23 cellular contexts compared by ENCODE assay signal in the genomic region with DNA sequence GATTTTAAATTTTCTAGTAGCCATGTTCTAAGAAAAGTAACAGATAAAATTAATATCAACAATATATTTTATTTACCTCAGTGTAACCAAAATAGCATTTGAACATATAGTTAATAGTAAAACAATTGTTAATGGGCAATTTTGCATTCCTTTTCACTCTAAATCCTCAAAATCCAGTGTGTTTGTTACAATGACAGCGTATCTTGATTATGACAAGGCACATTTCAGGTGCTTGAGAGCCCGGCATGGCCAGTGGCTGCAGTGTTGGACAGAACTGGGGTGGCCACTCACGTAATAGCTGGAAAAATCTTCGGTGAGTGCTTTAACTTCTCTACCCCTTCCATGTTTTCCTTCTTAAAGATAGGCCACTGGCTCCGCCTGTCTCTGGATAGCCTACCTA.
DNase-seq lines count a peak whose midpoint lies in the region; ATAC-seq and TF ChIP-seq lines count a peak whose summit lies in the region.
"Had no signal": no experiment of that assay in that cellular context is flagged by ENCODE, and none has a peak within 500 bp of the region (broad histone marks: within the 10 kb centered on the region; RNA-seq: fewer than 3 reads in every experiment).

No MANE protein-coding gene starts in this region.

- DNase-seq in A673 (ENCODE audit: low spot score) (no peak), SK-N-MC (ENCODE audit: low read depth, low spot score) (no peak), amygdala (lab: John Stamatoyannopoulos, UW) (no peak)
- DNase-seq: ACHN; BE2C; C1 segment of cervical spinal cord; CD4-positive, alpha-beta memory T cell; CD4-positive, CD25-positive, alpha-beta regulatory T cell; CD8-positive, alpha-beta memory T cell; COR-L47; DMS 273 treated with DMSO at 0.1 percent for 48 hours; DMS153; DMS53; DMS79; DND-41; EL; GDM1 had no signal

- H3K27me3 Mint-ChIP-seq in dendritic cell treated with granulocyte-macrophage colony-stimulating factor and Interleukin-4, amounts not matched to agents 40 ng/mL and 50 ng/mL, for 4 days = no peaks in the 10 kb centered on the region

- intact Hi-C loops in A673 (cut with micrococcal nuclease; ENCODE audit: unreplicated experiment) = no loop called here
- intact Hi-C loops in dendritic cell treated with granulocyte-macrophage colony-stimulating factor and Interleukin-4, amounts not matched to agents 40 ng/mL and 50 ng/mL, for 4 days (cut with micrococcal nuclease) = loop anchor here (10.0 kb wide), 1 partner anchor 55 kb away; no protein-coding TSS in a partner anchor

- no peak for TF ChIP-seq CTCF in A673 (conservative IDR thresholded peaks at IDR 0.05; ENCODE audit: low read depth, low read length)

- CTCF ChIA-PET in A673 (lab: Charles Lee) = interaction anchor here (0.5 to 0.6 kb wide), 2 partner anchors 30 to 101 kb away, joined by 3 to 4 read pairs; no protein-coding TSS in a partner anchor

- peaks cover 41% of the 10 kb centered on the region for H3K4me1 ChIP-seq in A673 (ENCODE audit: insufficient read depth, low read length, poor library complexity, severe bottlenecking)
- H3K4me1 ChIP-seq: BE2C had no signal

- POLR2A ChIA-PET in A673 (lab: Charles Lee; ENCODE audit: low non-redundant PET) = interaction anchor here (0.7 kb wide), 1 partner anchor 121 kb away, joined by 3 read pairs; no protein-coding TSS in a partner anchor

- H3K36me3 ChIP-seq in A673 (ENCODE audit: insufficient read depth, low read length, poor library complexity, severe bottlenecking) (no peaks in the 10 kb centered on the region), SK-N-MC (ENCODE audit: insufficient read depth, low read length) (no peaks in the 10 kb centered on the region)
- H3K36me3 ChIP-seq: BE2C, BLaER1 had no signal

- H3K9me3 ChIP-seq in A673 (ENCODE audit: low read depth, low read length, poor library complexity, severe bottlenecking) = no peaks in the 10 kb centered on the region
- H3K9me3 ChIP-seq in SK-N-MC (ENCODE audit: low read depth, low read length) = no peaks in the 10 kb centered on the region
- H3K9me3 ChIP-seq: A549, BE2C, BLaER1 had no signal

- H3K9me3 Mint-ChIP-seq in dendritic cell treated with granulocyte-macrophage colony-stimulating factor and Interleukin-4, amounts not matched to agents 40 ng/mL and 50 ng/mL, for 4 days = no peaks in the 10 kb centered on the region
- H3K9me3 Mint-ChIP-seq: CD4-positive, alpha-beta memory T cell; CD4-positive, CD25-positive, alpha-beta regulatory T cell had no signal

- no peak overlapping the region for H3K4me3 Mint-ChIP-seq in dendritic cell treated with granulocyte-macrophage colony-stimulating factor and Interleukin-4, amounts not matched to agents 40 ng/mL and 50 ng/mL, for 4 days
- H3K4me3 Mint-ChIP-seq: CD14-positive monocyte; CD4-positive, alpha-beta memory T cell; CD4-positive, CD25-positive, alpha-beta regulatory T cell; CD8-positive, alpha-beta memory T cell had no signal

- BruUV-seq in A673 (replicated peaks; lab: Mats Ljungman, UMichigan) = no TSS peak

- H3K27me3 ChIP-seq in A673 (replicated peaks; ENCODE audit: insufficient read depth, low read depth, low read length, poor library complexity) = no peaks in the 10 kb centered on the region
- H3K27me3 ChIP-seq: BLaER1 had no signal

- H3K27ac ChIP-seq in A673 (ENCODE audit: low read depth, low read length, poor library complexity, severe bottlenecking) (peak overlapping the region; percentile 83), SK-N-MC (peak overlapping the region; percentile 22; the same call in 1 of the 2 replicates)
- H3K27ac ChIP-seq: 22Rv1, A549, BLaER1 had no signal

- no peak overlapping the region for H3K9ac ChIP-seq in SK-N-MC (ENCODE audit: insufficient read length)
- H3K9ac ChIP-seq: BLaER1 had no signal

- H3K4me3 ChIP-seq in A673 (ENCODE audit: low read depth, low read length, poor library complexity, severe bottlenecking) = no peak overlapping the region
- no peak overlapping the region for H3K4me3 ChIP-seq in SK-N-MC
- H3K4me3 ChIP-seq: A549, BLaER1 had no signal

- no peaks in the 10 kb centered on the region for H3K36me3 Mint-ChIP-seq in dendritic cell treated with granulocyte-macrophage colony-stimulating factor and Interleukin-4, amounts not matched to agents 40 ng/mL and 50 ng/mL, for 4 days (ENCODE audit: low read depth)
- H3K36me3 Mint-ChIP-seq: CD4-positive, alpha-beta memory T cell; CD4-positive, CD25-positive, alpha-beta regulatory T cell; CD8-positive, alpha-beta memory T cell had no signal

- peak overlapping the region; percentile 96 for H3K27ac Mint-ChIP-seq in dendritic cell treated with granulocyte-macrophage colony-stimulating factor and Interleukin-4, amounts not matched to agents 40 ng/mL and 50 ng/mL, for 4 days
- H3K27ac Mint-ChIP-seq: CD4-positive, alpha-beta memory T cell; CD4-positive, CD25-positive, alpha-beta regulatory T cell; CD8-positive, alpha-beta memory T cell had no signal

- no peak for ATAC-seq in GM19452 (IDR thresholded peaks at IDR 0.05; ENCODE audit: unreplicated experiment)
- ATAC-seq: A549 had no signal

- peaks cover 88% of the 10 kb centered on the region for H3K4me1 Mint-ChIP-seq in dendritic cell treated with granulocyte-macrophage colony-stimulating factor and Interleukin-4, amounts not matched to agents 40 ng/mL and 50 ng/mL, for 4 days (ENCODE audit: low read depth)
